1 cellular context compared by ENCODE assay signal in genomic region chr22:49863936-49864335, GRCh38.
TF ChIP-seq lines count a peak whose summit lies in the region.

No MANE protein-coding gene starts in this region.

TF ChIP-seq in GM23338, 12 proteins besides CTCF, POLR2A, EP300 and RAD21:
- TF ChIP-seq EZH2 (IDR thresholded peaks at IDR 0.05; ENCODE audit: low read depth, unreplicated experiment): no peak
TF ChIP-seq in GM23338: peak in this region for 0.
